ENCODE assay signal across 9 cellular contexts in genomic region chr12:124909831-124910560, GRCh38. TPM values are rescaled to one million over a fixed set of nuclear protein-coding genes. Genes with fewer than 3 reads are reported as not detected.
DNase-seq lines count a peak whose midpoint lies in the region; ATAC-seq lines count a peak whose summit lies in the region.
"Had no signal": no experiment of that assay in that cellular context is flagged by ENCODE, and none has a peak within 500 bp of the region (broad histone marks: within the 10 kb centered on the region; RNA-seq: fewer than 3 reads in every experiment).

No MANE protein-coding gene starts in this region.

- intact Hi-C loops in activated T-helper 1 cell treated with anti-CD3 and anti-CD28 coated beads, Interleukin-12 subunit alpha, Interleukin-12 subunit beta, Interleukin-2, Interleukin-4 antibody, amounts not matched to agents 30 ng/mL and 10 ng/mL and 1 ng/mL, durations not matched to agents 14 hours and 24 hours and 36 hours (cut with micrococcal nuclease): loop anchor here (5.0 to 10.0 kb wide), 2 partner anchors 137 to 1195 kb away; partner anchors contain the start of gene ATP6V0A2

- no peaks in the 10 kb centered on the region for H3K9me3 Mint-ChIP-seq in T-helper 2 cell treated with Interferon-gamma antibody and Interleukin-4, amounts not matched to agents 5 μg/mL and 100 μg/mL, for 36 hours
- H3K9me3 Mint-ChIP-seq in activated T-helper 1 cell treated with anti-CD3 and anti-CD28 coated beads, Interleukin-12 subunit alpha, Interleukin-12 subunit beta, Interleukin-2, Interleukin-4 antibody, amounts not matched to agents 30 ng/mL and 10 ng/mL and 1 ng/mL, durations not matched to agents 14 hours and 24 hours and 36 hours: no peaks in the 10 kb centered on the region
- H3K9me3 Mint-ChIP-seq in immature natural killer cell: peaks cover 0 to 8% (median 1%) of the 10 kb centered on the region in 6 donors

- peak overlapping the region; percentile 12 for H3K27ac ChIP-seq in stomach smooth muscle (ENCODE audit: low read length)
- H3K27ac ChIP-seq: SJSA1 had no signal

- H3K9me3 ChIP-seq in stomach smooth muscle (ENCODE audit: control insufficient read depth in 2 of 2, low read length in 2 of 2): no peaks in the 10 kb centered on the region
- H3K9me3 ChIP-seq: SJSA1 had no signal

- H3K27me3 Mint-ChIP-seq in T-helper 2 cell treated with Interferon-gamma antibody and Interleukin-4, amounts not matched to agents 5 μg/mL and 100 μg/mL, for 36 hours (ENCODE audit: low read depth): peaks cover 7% of the 10 kb centered on the region
- H3K27me3 Mint-ChIP-seq in activated T-helper 1 cell treated with anti-CD3 and anti-CD28 coated beads, Interleukin-12 subunit alpha, Interleukin-12 subunit beta, Interleukin-2, Interleukin-4 antibody, amounts not matched to agents 30 ng/mL and 10 ng/mL and 1 ng/mL, durations not matched to agents 14 hours and 24 hours and 36 hours (ENCODE audit: insufficient read depth): no peaks in the 10 kb centered on the region
- H3K27me3 Mint-ChIP-seq in immature natural killer cell (ENCODE audit: low read depth in 3 of 3): peaks cover 24 to 29% (median 24%) of the 10 kb centered on the region in 3 donors

- peak overlapping the region in 1 of 2 donors; percentile 66 for H3K4me3 ChIP-seq in stomach smooth muscle (ENCODE audit: low read length in 2 of 2)
- H3K4me3 ChIP-seq: SJSA1 had no signal

- peaks cover 43% of the 10 kb centered on the region for H3K4me1 Mint-ChIP-seq in T-helper 2 cell treated with Interferon-gamma antibody and Interleukin-4, amounts not matched to agents 5 μg/mL and 100 μg/mL, for 36 hours (ENCODE audit: low read depth)
- peaks cover 45% of the 10 kb centered on the region for H3K4me1 Mint-ChIP-seq in activated T-helper 1 cell treated with anti-CD3 and anti-CD28 coated beads, Interleukin-12 subunit alpha, Interleukin-12 subunit beta, Interleukin-2, Interleukin-4 antibody, amounts not matched to agents 30 ng/mL and 10 ng/mL and 1 ng/mL, durations not matched to agents 14 hours and 24 hours and 36 hours (ENCODE audit: low read depth)
- peaks cover 38 to 52% of the 10 kb centered on the region in 2 donors for H3K4me1 Mint-ChIP-seq in immature natural killer cell

- H3K36me3 Mint-ChIP-seq in T-helper 2 cell treated with Interferon-gamma antibody and Interleukin-4, amounts not matched to agents 5 μg/mL and 100 μg/mL, for 36 hours (ENCODE audit: low read depth): peaks cover 47% of the 10 kb centered on the region
- peaks cover 41% of the 10 kb centered on the region for H3K36me3 Mint-ChIP-seq in activated T-helper 1 cell treated with anti-CD3 and anti-CD28 coated beads, Interleukin-12 subunit alpha, Interleukin-12 subunit beta, Interleukin-2, Interleukin-4 antibody, amounts not matched to agents 30 ng/mL and 10 ng/mL and 1 ng/mL, durations not matched to agents 14 hours and 24 hours and 36 hours (ENCODE audit: low read depth)
- peaks cover 19 to 30% (median 25%) of the 10 kb centered on the region in 3 donors for H3K36me3 Mint-ChIP-seq in immature natural killer cell

- peak overlapping the region; percentile 10 for H3K27ac Mint-ChIP-seq in T-helper 2 cell treated with Interferon-gamma antibody and Interleukin-4, amounts not matched to agents 5 μg/mL and 100 μg/mL, for 36 hours
- peak overlapping the region; percentile 8 for H3K27ac Mint-ChIP-seq in activated T-helper 1 cell treated with anti-CD3 and anti-CD28 coated beads, Interleukin-12 subunit alpha, Interleukin-12 subunit beta, Interleukin-2, Interleukin-4 antibody, amounts not matched to agents 30 ng/mL and 10 ng/mL and 1 ng/mL, durations not matched to agents 14 hours and 24 hours and 36 hours
- H3K27ac Mint-ChIP-seq in immature natural killer cell: peak overlapping the region in 4 of 6 donors; percentile 58 to 80 (median 67)

- DNase-seq in T-helper 2 cell treated with Interferon-gamma antibody and Interleukin-4, amounts not matched to agents 5 μg/mL and 100 μg/mL, for 36 hours (ENCODE audit: low spot score): no peak
- no peak for DNase-seq in T-helper 2 cell
- DNase-seq in activated T-helper 1 cell treated with anti-CD3 and anti-CD28 coated beads, Interleukin-12 subunit alpha, Interleukin-12 subunit beta, Interleukin-2, Interleukin-4 antibody, amounts not matched to agents 30 ng/mL and 10 ng/mL and 1 ng/mL, durations not matched to agents 14 hours and 24 hours and 36 hours (ENCODE audit: low spot score): no peak
- no peak for DNase-seq in immature natural killer cell
- DNase-seq in AG08396 (ENCODE audit: low spot score): no peak
- DNase-seq in AG20443 (ENCODE audit: low spot score): no peak

- no peaks in the 10 kb centered on the region for H3K27me3 ChIP-seq in stomach smooth muscle (ENCODE audit: control insufficient read depth in 1 of 2, insufficient read depth in 2 of 2, low read length in 2 of 2)

- H3K36me3 ChIP-seq in stomach smooth muscle (ENCODE audit: control insufficient read depth in 2 of 2, insufficient read depth in 2 of 2, low read length in 2 of 2): peaks cover 15 to 16% of the 10 kb centered on the region in 2 donors

- no peak for ATAC-seq in GM21390 (IDR thresholded peaks at IDR 0.05; ENCODE audit: unreplicated experiment)

- H3K4me3 Mint-ChIP-seq in T-helper 2 cell treated with Interferon-gamma antibody and Interleukin-4, amounts not matched to agents 5 μg/mL and 100 μg/mL, for 36 hours: peak overlapping the region; percentile 58
- peak overlapping the region; percentile 62 for H3K4me3 Mint-ChIP-seq in activated T-helper 1 cell treated with anti-CD3 and anti-CD28 coated beads, Interleukin-12 subunit alpha, Interleukin-12 subunit beta, Interleukin-2, Interleukin-4 antibody, amounts not matched to agents 30 ng/mL and 10 ng/mL and 1 ng/mL, durations not matched to agents 14 hours and 24 hours and 36 hours
- H3K4me3 Mint-ChIP-seq in immature natural killer cell: no peak overlapping the region

- H3K9ac ChIP-seq in stomach smooth muscle (ENCODE audit: low read length in 2 of 2): peak overlapping the region in 1 of 2 donors; percentile 3

- peaks cover 36% of the 10 kb centered on the region for H3K4me1 ChIP-seq in stomach smooth muscle (ENCODE audit: control insufficient read depth, insufficient read depth, low read length)

RNA-seq across cellular contexts. Expression of gene UBC, which starts 4.5 kb away (rescaled TPM):
- total RNA-seq in activated T-helper 1 cell treated with anti-CD3 and anti-CD28 coated beads, Interleukin-12 subunit alpha, Interleukin-12 subunit beta, Interleukin-2, Interleukin-4 antibody, amounts not matched to agents 30 ng/mL and 10 ng/mL and 1 ng/mL, durations not matched to agents 14 hours and 24 hours and 36 hours: 883 and 899 TPM in 2 replicates
- 1,000 to 10,000 TPM in 2 of 3 donors, 100 to 1,000 TPM in 1; 977 to 1,715 (median 1,389) TPM for polyA plus RNA-seq in immature natural killer cell

RNA-seq across cellular contexts. Expression of gene SCARB1, which starts 46.3 kb away (rescaled TPM):
- total RNA-seq in activated T-helper 1 cell treated with anti-CD3 and anti-CD28 coated beads, Interleukin-12 subunit alpha, Interleukin-12 subunit beta, Interleukin-2, Interleukin-4 antibody, amounts not matched to agents 30 ng/mL and 10 ng/mL and 1 ng/mL, durations not matched to agents 14 hours and 24 hours and 36 hours: 17.9 and 18.5 TPM in 2 replicates
- polyA plus RNA-seq in immature natural killer cell: 10 to 100 TPM in 1 of 3 donors, 1 to 10 TPM in 2; 1.3 to 10.5 (median 2.4) TPM

Comparison
In these comparisons a context has a peak if more than half of its experiments do, and no peak if none do; other contexts are left out.
1. H3K27ac Mint-ChIP-seq: peak in every context shown above with its lines; median percentile 67 in immature natural killer cell; 10 in T-helper 2 cell treated with Interferon-gamma antibody and Interleukin-4, amounts not matched to agents 5 μg/mL and 100 μg/mL, for 36 hours; 8 in activated T-helper 1 cell treated with anti-CD3 and anti-CD28 coated beads, Interleukin-12 subunit alpha, Interleukin-12 subunit beta, Interleukin-2, Interleukin-4 antibody, amounts not matched to agents 30 ng/mL and 10 ng/mL and 1 ng/mL, durations not matched to agents 14 hours and 24 hours and 36 hours.
2. H3K4me3 Mint-ChIP-seq: peak in T-helper 2 cell treated with Interferon-gamma antibody and Interleukin-4, amounts not matched to agents 5 μg/mL and 100 μg/mL, for 36 hours (single experiment) and activated T-helper 1 cell treated with anti-CD3 and anti-CD28 coated beads, Interleukin-12 subunit alpha, Interleukin-12 subunit beta, Interleukin-2, Interleukin-4 antibody, amounts not matched to agents 30 ng/mL and 10 ng/mL and 1 ng/mL, durations not matched to agents 14 hours and 24 hours and 36 hours (single experiment); none in immature natural killer cell (0 of 5).